In the genomic region with DNA sequence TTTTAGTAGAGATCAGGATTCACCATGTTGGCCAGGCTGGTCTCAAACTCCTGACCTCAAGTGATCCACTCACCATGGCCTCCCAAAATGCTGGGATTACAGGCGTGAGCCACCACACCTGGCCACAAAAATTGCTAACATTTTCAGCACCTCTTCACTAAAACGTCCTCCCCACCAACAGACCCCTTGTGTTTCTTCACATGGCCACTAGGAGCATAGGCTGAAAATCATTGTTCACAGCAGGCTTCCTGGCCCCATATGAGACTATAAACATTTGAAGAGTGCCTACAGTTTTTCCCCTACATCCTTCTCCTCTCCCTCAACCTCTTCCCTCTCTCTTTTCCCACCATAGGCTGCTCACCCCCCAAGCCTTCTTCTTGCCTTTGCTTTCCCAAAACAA, we compare ENCODE assay signal across 10 cellular contexts. TPM values are rescaled to one million over a fixed set of nuclear protein-coding genes. Genes with fewer than 3 reads are reported as not detected.
DNase-seq lines count a peak whose midpoint lies in the region; ATAC-seq and TF ChIP-seq lines count a peak whose summit lies in the region.
"Had no signal": no experiment of that assay in that cellular context is flagged by ENCODE, and none has a peak within 500 bp of the region (broad histone marks: within the 10 kb centered on the region; RNA-seq: fewer than 3 reads in every experiment).

No MANE protein-coding gene starts in this region.

- ATAC-seq in naive B cell (ENCODE audit: low read depth in 2 of 2) (peak; percentile 46 to 48), GM18909 (IDR thresholded peaks at IDR 0.05; ENCODE audit: poor library complexity, unreplicated experiment) (no peak)

- DNase-seq in NCI-H146 (lab: John Stamatoyannopoulos, UW) (peak; percentile 2), NCI-H146 treated with DMSO at 0.1 percent for 48 hours (lab: John Stamatoyannopoulos, UW; ENCODE audit: unreplicated experiment) (no peak), HuH-7 (ENCODE audit: low spot score) (peak; percentile 61), adipocyte (ENCODE audit: low read depth) (peak; percentile 28), naive B cell (no peak), NCI-H128 (lab: John Stamatoyannopoulos, UW; ENCODE audit: unreplicated experiment) (no peak), ascending aorta (ENCODE audit: low spot score in 2 of 2) (no peak)

- H3K4me3 Mint-ChIP-seq in naive B cell: no peak overlapping the region

- peak overlapping the region; percentile 25 for H3K9ac ChIP-seq in adipocyte (ENCODE audit: low read length)
- H3K9ac ChIP-seq: BLaER1 treated with 17β-estradiol and CSF1 and Interleukin-3, amounts not matched to agents 10 nM and 100 nM had no signal

- peaks cover 0 to 7% (median 0%) of the 10 kb centered on the region in 3 donors for H3K4me1 Mint-ChIP-seq in naive B cell

- H3K4me3 ChIP-seq in adipocyte (ENCODE audit: low read length) (no peak overlapping the region), ascending aorta (no peak overlapping the region)
- H3K4me3 ChIP-seq: BLaER1 treated with 17β-estradiol and CSF1 and Interleukin-3, amounts not matched to agents 10 nM and 100 nM; thoracic aorta had no signal

- H3K27me3 Mint-ChIP-seq in naive B cell: peaks cover 0 to 5% (median 0%) of the 10 kb centered on the region in 3 donors

- no peaks in the 10 kb centered on the region for H3K36me3 ChIP-seq in adipocyte (ENCODE audit: control insufficient read depth, insufficient read depth, low read length, severe bottlenecking)
- no peaks in the 10 kb centered on the region for H3K36me3 ChIP-seq in ascending aorta
- H3K36me3 ChIP-seq: BLaER1 treated with 17β-estradiol and CSF1 and Interleukin-3, amounts not matched to agents 10 nM and 100 nM; thoracic aorta had no signal

- H3K36me3 Mint-ChIP-seq in naive B cell: no peaks in the 10 kb centered on the region

- no peaks in the 10 kb centered on the region for H3K27me3 ChIP-seq in adipocyte (replicated peaks; ENCODE audit: control insufficient read depth, insufficient read depth, low read length)
- no peaks in the 10 kb centered on the region for H3K27me3 ChIP-seq in ascending aorta
- H3K27me3 ChIP-seq: BLaER1 treated with 17β-estradiol and CSF1 and Interleukin-3, amounts not matched to agents 10 nM and 100 nM had no signal

- no peak overlapping the region for H3K27ac ChIP-seq in ascending aorta
- H3K27ac ChIP-seq: BLaER1 treated with 17β-estradiol and CSF1 and Interleukin-3, amounts not matched to agents 10 nM and 100 nM; thoracic aorta had no signal

- H3K4me1 ChIP-seq in adipocyte (ENCODE audit: control insufficient read depth, insufficient read depth, low read length) (peaks cover 29% of the 10 kb centered on the region), ascending aorta (no peaks in the 10 kb centered on the region)
- H3K4me1 ChIP-seq: BLaER1 treated with 17β-estradiol and CSF1 and Interleukin-3, amounts not matched to agents 10 nM and 100 nM had no signal

- H3K9me3 ChIP-seq in adipocyte (ENCODE audit: control insufficient read depth, low read length) (no peaks in the 10 kb centered on the region), ascending aorta (no peaks in the 10 kb centered on the region)
- H3K9me3 ChIP-seq: thoracic aorta had no signal

- no peaks in the 10 kb centered on the region for H3K9me3 Mint-ChIP-seq in naive B cell

- no peak overlapping the region for H3K27ac Mint-ChIP-seq in naive B cell

- no peak for TF ChIP-seq CTCF in ascending aorta (IDR thresholded peaks at IDR 0.05)

- intact Hi-C loops in ascending aorta (cut with DNase I): no loop called here

RNA-seq across cellular contexts. Expression of a gene that starts 28.0 kb away (rescaled TPM):
- polyA plus RNA-seq in naive B cell (ENCODE audit: low read depth in 6 of 6): 100 to 1,000 TPM in 5 of 6 donors, 10 to 100 TPM in 1; 71.0 to 191 (median 116) TPM
- 231 TPM for total RNA-seq in ascending aorta

RNA-seq across cellular contexts. Expression of a gene that starts 47.5 kb away (rescaled TPM):
- 10 to 100 TPM; 17.1 to 42.0 (median 36.6) TPM for polyA plus RNA-seq in naive B cell (ENCODE audit: low read depth in 6 of 6)
- total RNA-seq in ascending aorta: 9.6 TPM

Comparison
In these comparisons a context has a peak if more than half of its experiments do, and no peak if none do; other contexts are left out.
1. DNase-seq: peak in NCI-H146 (single experiment), HuH-7 (single experiment) and adipocyte (single experiment); none in NCI-H146 treated with DMSO at 0.1 percent for 48 hours (single experiment), naive B cell (single experiment), NCI-H128 (single experiment) and ascending aorta (0 of 2).